ENCODE assay signal across 13 cellular contexts in genomic region chr11:27204527-27204926, GRCh38.
DNase-seq lines count a peak whose midpoint lies in the region; ATAC-seq, FAIRE-seq and TF ChIP-seq lines count a peak whose summit lies in the region.
"Had no signal": no experiment of that assay in that cellular context is flagged by ENCODE, and none has a peak within 500 bp of the region (broad histone marks: within the 10 kb centered on the region; RNA-seq: fewer than 3 reads in every experiment).

No MANE protein-coding gene starts in this region.

- H3K36me3 ChIP-seq in heart left ventricle (no peaks in the 10 kb centered on the region), bronchial epithelial cell (ENCODE audit: control insufficient read depth, insufficient read depth, low read length) (no peaks in the 10 kb centered on the region), prostate gland (no peaks in the 10 kb centered on the region)
- H3K36me3 ChIP-seq: esophagus squamous epithelium, pancreas had no signal

- H3K4me3 ChIP-seq in heart left ventricle (no peak overlapping the region), HL-60 (replicated peaks; ENCODE audit: insufficient read depth, low read length) (no peak overlapping the region), bronchial epithelial cell (ENCODE audit: low read depth, low read length) (no peak overlapping the region), prostate gland (no peak overlapping the region)
- H3K4me3 ChIP-seq: esophagus squamous epithelium, pancreas had no signal

- TF ChIP-seq CTCF in heart left ventricle (IDR thresholded peaks at IDR 0.05) (peak in 10 of 12 donors; percentile 5 to 47 (median 20)), HL-60 (IDR thresholded peaks at IDR 0.05; ENCODE audit: insufficient read depth, low read length) (peak; percentile 5), bronchial epithelial cell (IDR thresholded peaks at IDR 0.05; ENCODE audit: insufficient read depth, low read length, severe bottlenecking) (peak; percentile 53), prostate gland (IDR thresholded peaks at IDR 0.05) (peak in 1 of 4 experiments; percentile 16)

- 77 to 86% (median 79%) methylated on average over 3 of the region's 3 CpGs for WGBS in heart left ventricle, 4 donors
- 58% methylated on average over 3 of the region's 3 CpGs for WGBS in prostate gland

- H3K27me3 ChIP-seq in heart left ventricle (no peaks in the 10 kb centered on the region), HL-60 (ENCODE audit: insufficient read depth, poor library complexity, severe bottlenecking) (no peaks in the 10 kb centered on the region), bronchial epithelial cell (ENCODE audit: control insufficient read depth, insufficient read depth, low read length) (no peaks in the 10 kb centered on the region), prostate gland (replicated peaks; ENCODE audit: insufficient read depth) (no peaks in the 10 kb centered on the region)
- H3K27me3 ChIP-seq: esophagus squamous epithelium, pancreas had no signal

- DNase-seq in heart left ventricle = no peak
- DNase-seq in left ventricle myocardium superior = no peak
- DNase-seq in HL-60 (ENCODE audit: low read depth in 1 of 2, low spot score in 1 of 2) = no peak
- DNase-seq in bronchial epithelial cell (ENCODE audit: low read depth) = peak; percentile 40
- DNase-seq in stimulated activated CD8-positive, alpha-beta memory T cell treated with anti-CD3 and anti-CD28 coated beads, Interleukin-4, amount 100 ng/mL, for 48 hours = peak; percentile 27
- no peak for DNase-seq in prostate gland (ENCODE audit: low spot score)
- no peak for DNase-seq in NCI-H1048 (lab: John Stamatoyannopoulos, UW)
- no peak for DNase-seq in DMS 273 (lab: John Stamatoyannopoulos, UW; ENCODE audit: unreplicated experiment)
- DNase-seq: activated T-cell treated with anti-CD3 and anti-CD28 coated beads for 4 hours, esophagus squamous epithelium had no signal

- H3K9me3 ChIP-seq in heart left ventricle (no peaks in the 10 kb centered on the region), prostate gland (no peaks in the 10 kb centered on the region)
- H3K9me3 ChIP-seq: Caco-2, esophagus squamous epithelium, pancreas had no signal

- intact Hi-C loops in heart left ventricle (cut with DNase I) = no loop called here
- intact Hi-C loops in left ventricle myocardium superior (cut with micrococcal nuclease) = no loop called here
- intact Hi-C loops in prostate gland (cut with DNase I) = loop anchor here (5.0 kb wide), 1 partner anchor 88 kb away; no protein-coding TSS in a partner anchor

- ATAC-seq in heart left ventricle (no peak), left ventricle myocardium superior (no peak)
- ATAC-seq: pancreas; stimulated activated effector memory CD8-positive, alpha-beta T cell treated with anti-CD3 and anti-CD28 coated beads, Interleukin-12 subunit alpha, Interleukin-12 subunit beta, amount 100 ng/mL, for 72 hours had no signal

- H3K4me1 ChIP-seq in heart left ventricle = peaks cover 0 to 28% (median 10%) of the 10 kb centered on the region in 12 donors
- peaks cover 27% of the 10 kb centered on the region for H3K4me1 ChIP-seq in prostate gland (replicated peaks)

- FAIRE-seq in bronchial epithelial cell (lab: Jason Lieb, UNC) = no peak
- FAIRE-seq: pancreas had no signal

- no peak overlapping the region for H3K27ac ChIP-seq in heart left ventricle
- no peak overlapping the region for H3K27ac ChIP-seq in HL-60 (replicated peaks)
- H3K27ac ChIP-seq in prostate gland = no peak overlapping the region
- H3K27ac ChIP-seq: esophagus squamous epithelium, pancreas had no signal

- TF ChIP-seq POLR2A in heart left ventricle (IDR thresholded peaks at IDR 0.05) (no peak), prostate gland (IDR thresholded peaks at IDR 0.05) (no peak)

Comparison
In these comparisons a context has a peak if more than half of its experiments do, and no peak if none do; other contexts are left out.
1. DNase-seq: peak in bronchial epithelial cell (single experiment) and stimulated activated CD8-positive, alpha-beta memory T cell treated with anti-CD3 and anti-CD28 coated beads, Interleukin-4, amount 100 ng/mL, for 48 hours (single experiment); none in heart left ventricle (0 of 5), left ventricle myocardium superior (single experiment), HL-60 (0 of 2), prostate gland (single experiment), NCI-H1048 (single experiment) and DMS 273 (single experiment).